In the genomic region with DNA sequence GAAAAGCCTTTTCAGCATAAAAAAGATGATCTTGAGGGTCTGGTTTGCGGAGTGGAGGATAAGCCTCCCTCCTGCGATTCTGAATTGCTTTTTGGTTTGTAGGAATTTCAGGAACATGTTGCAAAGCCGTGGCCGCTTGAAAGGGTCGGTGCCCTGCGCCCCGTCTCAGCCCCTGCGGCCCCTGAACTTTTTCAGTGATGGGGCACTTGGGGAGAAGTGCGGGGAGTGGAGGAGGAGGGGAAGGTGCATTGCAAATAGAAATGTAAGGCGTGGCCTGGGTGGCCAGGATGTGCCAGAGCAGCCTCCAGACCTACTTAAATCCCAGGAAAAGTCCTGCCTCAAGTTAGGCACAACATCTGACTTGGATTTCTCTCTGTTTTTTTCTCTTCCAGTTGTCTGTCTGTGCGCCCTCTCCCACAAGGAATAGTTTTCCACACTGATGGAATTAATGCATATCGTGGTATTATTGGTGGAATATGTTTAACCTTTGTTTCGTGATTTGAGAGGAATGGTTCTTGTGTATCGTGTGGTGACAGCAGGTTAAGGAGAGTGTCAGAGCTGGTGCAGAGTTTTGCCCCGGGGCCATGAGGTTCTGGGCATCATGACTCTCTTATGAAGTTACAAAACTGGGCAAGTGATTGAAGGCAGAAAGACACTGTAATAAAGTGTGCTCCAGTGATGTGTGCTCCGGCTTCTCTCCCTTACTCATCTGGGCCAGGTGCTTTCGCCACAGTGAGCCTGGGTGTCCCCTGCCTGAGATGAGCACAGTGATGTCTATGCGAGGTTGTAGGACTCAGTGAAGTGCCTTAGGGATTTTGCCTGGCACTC, we compare ENCODE assay signal across 1 cellular context.
TF ChIP-seq lines count a peak whose summit lies in the region.

No MANE protein-coding gene starts in this region.

TF ChIP-seq in SK-N-SH treated with all-trans-retinoic acid at 6 μM for 48 hours, 23 proteins besides CTCF, POLR2A, EP300 and RAD21 (continued from another document):
- TF ChIP-seq, protein P1, sequence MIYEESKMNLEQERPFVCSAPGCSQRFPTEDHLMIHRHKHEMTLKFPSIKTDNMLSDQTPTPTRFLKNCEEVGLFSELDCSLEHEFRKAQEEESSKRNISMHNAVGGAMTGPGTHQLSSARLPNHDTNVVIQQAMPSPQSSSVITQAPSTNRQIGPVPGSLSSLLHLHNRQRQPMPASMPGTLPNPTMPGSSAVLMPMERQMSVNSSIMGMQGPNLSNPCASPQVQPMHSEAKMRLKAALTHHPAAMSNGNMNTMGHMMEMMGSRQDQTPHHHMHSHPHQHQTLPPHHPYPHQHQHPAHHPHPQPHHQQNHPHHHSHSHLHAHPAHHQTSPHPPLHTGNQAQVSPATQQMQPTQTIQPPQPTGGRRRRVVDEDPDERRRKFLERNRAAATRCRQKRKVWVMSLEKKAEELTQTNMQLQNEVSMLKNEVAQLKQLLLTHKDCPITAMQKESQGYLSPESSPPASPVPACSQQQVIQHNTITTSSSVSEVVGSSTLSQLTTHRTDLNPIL (CRISPR knock-in tag; IDR thresholded peaks at IDR 0.05; ENCODE audit: low read depth) = no peak
- TF ChIP-seq, protein P2, sequence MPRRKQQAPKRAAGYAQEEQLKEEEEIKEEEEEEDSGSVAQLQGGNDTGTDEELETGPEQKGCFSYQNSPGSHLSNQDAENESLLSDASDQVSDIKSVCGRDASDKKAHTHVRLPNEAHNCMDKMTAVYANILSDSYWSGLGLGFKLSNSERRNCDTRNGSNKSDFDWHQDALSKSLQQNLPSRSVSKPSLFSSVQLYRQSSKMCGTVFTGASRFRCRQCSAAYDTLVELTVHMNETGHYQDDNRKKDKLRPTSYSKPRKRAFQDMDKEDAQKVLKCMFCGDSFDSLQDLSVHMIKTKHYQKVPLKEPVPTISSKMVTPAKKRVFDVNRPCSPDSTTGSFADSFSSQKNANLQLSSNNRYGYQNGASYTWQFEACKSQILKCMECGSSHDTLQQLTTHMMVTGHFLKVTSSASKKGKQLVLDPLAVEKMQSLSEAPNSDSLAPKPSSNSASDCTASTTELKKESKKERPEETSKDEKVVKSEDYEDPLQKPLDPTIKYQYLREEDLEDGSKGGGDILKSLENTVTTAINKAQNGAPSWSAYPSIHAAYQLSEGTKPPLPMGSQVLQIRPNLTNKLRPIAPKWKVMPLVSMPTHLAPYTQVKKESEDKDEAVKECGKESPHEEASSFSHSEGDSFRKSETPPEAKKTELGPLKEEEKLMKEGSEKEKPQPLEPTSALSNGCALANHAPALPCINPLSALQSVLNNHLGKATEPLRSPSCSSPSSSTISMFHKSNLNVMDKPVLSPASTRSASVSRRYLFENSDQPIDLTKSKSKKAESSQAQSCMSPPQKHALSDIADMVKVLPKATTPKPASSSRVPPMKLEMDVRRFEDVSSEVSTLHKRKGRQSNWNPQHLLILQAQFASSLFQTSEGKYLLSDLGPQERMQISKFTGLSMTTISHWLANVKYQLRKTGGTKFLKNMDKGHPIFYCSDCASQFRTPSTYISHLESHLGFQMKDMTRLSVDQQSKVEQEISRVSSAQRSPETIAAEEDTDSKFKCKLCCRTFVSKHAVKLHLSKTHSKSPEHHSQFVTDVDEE (CRISPR knock-in tag; IDR thresholded peaks at IDR 0.05) = no peak
- TF ChIP-seq ZNF70 (CRISPR knock-in tag; IDR thresholded peaks at IDR 0.05) (no peak), GLIS3 (CRISPR knock-in tag; IDR thresholded peaks at IDR 0.05) (no peak), ISL1 (CRISPR knock-in tag; IDR thresholded peaks at IDR 0.05) (no peak), ZC3H10 (CRISPR knock-in tag; IDR thresholded peaks at IDR 0.05) (no peak), CSDC2 (CRISPR knock-in tag; IDR thresholded peaks at IDR 0.05) (no peak)
